ENCODE assay signal across 8 cellular contexts in the genomic region with DNA sequence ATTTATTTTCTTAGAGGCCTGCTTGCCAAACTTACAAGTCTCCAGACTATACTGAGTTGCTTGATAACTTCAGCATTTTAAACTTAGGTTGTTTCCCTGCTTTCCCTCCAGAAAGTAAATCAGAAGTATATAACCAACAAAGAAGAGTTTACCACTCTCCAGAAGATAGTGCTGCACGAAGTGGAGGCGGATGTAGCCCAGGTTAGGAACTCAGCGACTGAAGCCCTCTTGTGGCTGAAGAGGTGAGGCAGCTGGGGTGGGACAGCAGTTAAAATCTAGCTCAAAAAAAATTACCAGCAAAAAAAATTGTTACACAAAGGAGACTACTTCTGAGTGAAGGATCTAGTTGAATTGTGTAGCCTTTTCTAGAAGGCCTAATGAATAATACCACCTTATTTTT. TPM values are rescaled to one million over a fixed set of nuclear protein-coding genes. Genes with fewer than 3 reads are reported as not detected.
DNase-seq lines count a peak whose midpoint lies in the region; ATAC-seq and TF ChIP-seq lines count a peak whose summit lies in the region.
"Not testable (repeated sequence)": the region's sequence is repeated elsewhere in the genome, so short reads cannot be mapped to it uniquely, and the experiment has no call there.

No MANE protein-coding gene starts in this region.

- CTCF ChIA-PET in BJ (lab: Yijun Ruan, JAX), result interaction anchor here (0.6 to 3.2 kb wide), 38 partner anchors 9 to 314 kb away, joined by 3 to 29 read pairs (median 5); a partner anchor contains a TSS
- CTCF ChIA-PET in activated CD4-positive, alpha-beta memory T cell treated with anti-CD3 and anti-CD28 coated beads for 36 hours (lab: Charles Lee), result interaction anchor here (0.6 to 4.0 kb wide), 29 partner anchors 9 to 1138 kb away, joined by 3 to 17 read pairs (median 4); a partner anchor contains a TSS

- ATAC-seq in GM19043 (IDR thresholded peaks at IDR 0.05; ENCODE audit: low read depth, unreplicated experiment), result peak; percentile 65
- peak; percentile 87 for ATAC-seq in HG03432 (IDR thresholded peaks at IDR 0.05; ENCODE audit: unreplicated experiment)

- H3K4me1 ChIP-seq in colonic mucosa, result not testable (repeated sequence)

- H3K4me1 Mint-ChIP-seq in activated CD4-positive, alpha-beta memory T cell treated with anti-CD3 and anti-CD28 coated beads for 36 hours (ENCODE audit: low read depth), result not testable (repeated sequence)

- H3K36me3 Mint-ChIP-seq in activated CD4-positive, alpha-beta memory T cell treated with anti-CD3 and anti-CD28 coated beads for 36 hours, result not testable (repeated sequence)

- peak; percentile 65 for TF ChIP-seq CTCF in BJ (IDR thresholded peaks at IDR 0.05; ENCODE audit: insufficient read depth, low read depth, low read length)
- TF ChIP-seq CTCF in colonic mucosa (IDR thresholded peaks at IDR 0.05), result peak; percentile 52

- H3K9me3 ChIP-seq in colonic mucosa, result not testable (repeated sequence)

- not testable (repeated sequence) for H3K27ac Mint-ChIP-seq in activated CD4-positive, alpha-beta memory T cell treated with anti-CD3 and anti-CD28 coated beads for 36 hours

- not testable (repeated sequence) for DNase-seq in BJ (ENCODE audit: low read depth)
- DNase-seq in NOMO-1 treated with dmso at 0.1 percent for 144 hours (lab: John Stamatoyannopoulos, UW; ENCODE audit: unreplicated experiment) (peak; percentile 1), colonic mucosa (peak; percentile 40), kidney glomerular epithelial cell (lab: John Stamatoyannopoulos, UW) (peak; percentile 3)
- DNase-seq in activated CD4-positive, alpha-beta memory T cell treated with anti-CD3 and anti-CD28 coated beads for 36 hours, result peak; percentile 43
- peak; percentile 49 for DNase-seq in stimulated activated CD4-positive, alpha-beta T cell treated with anti-CD3 and anti-CD28 coated beads, Interleukin-15, amount 100 ng/mL, for 24 hours

- H3K36me3 ChIP-seq in BJ (ENCODE audit: control insufficient read depth, insufficient read depth, low read length); colonic mucosa: not testable (repeated sequence)

- H3K9me3 Mint-ChIP-seq in activated CD4-positive, alpha-beta memory T cell treated with anti-CD3 and anti-CD28 coated beads for 36 hours, result not testable (repeated sequence)

- not testable (repeated sequence) for H3K4me3 Mint-ChIP-seq in activated CD4-positive, alpha-beta memory T cell treated with anti-CD3 and anti-CD28 coated beads for 36 hours

- H3K4me3 ChIP-seq in BJ (ENCODE audit: low read depth, low read length); colonic mucosa: not testable (repeated sequence)

- not testable (repeated sequence) for H3K27me3 Mint-ChIP-seq in activated CD4-positive, alpha-beta memory T cell treated with anti-CD3 and anti-CD28 coated beads for 36 hours

- POLR2A ChIA-PET in BJ (lab: Charles Lee), result not testable (repeated sequence)
- POLR2A ChIA-PET in activated CD4-positive, alpha-beta memory T cell treated with anti-CD3 and anti-CD28 coated beads for 36 hours (lab: Charles Lee), result interaction anchor here (0.7 to 0.8 kb wide), 2 partner anchors 33 to 311 kb away, joined by 3 to 5 read pairs; no protein-coding TSS in a partner anchor

- H3K27me3 ChIP-seq in BJ (ENCODE audit: control insufficient read depth, insufficient read depth, low read length); colonic mucosa: not testable (repeated sequence)

- intact Hi-C loops in activated CD4-positive, alpha-beta memory T cell treated with anti-CD3 and anti-CD28 coated beads for 36 hours (cut with micrococcal nuclease), result loop anchor here (1.0 to 10.0 kb wide), 4 partner anchors 32 to 1137 kb away; no protein-coding TSS in a partner anchor
- intact Hi-C loops in colonic mucosa (cut with DNase I), result loop anchor here (10.0 kb wide), 1 partner anchor 427 kb away; no protein-coding TSS in a partner anchor

- not testable (repeated sequence) for H3K9ac ChIP-seq in colonic mucosa (ENCODE audit: low read depth in 2 of 2, low read length in 2 of 2)

- not testable (repeated sequence) for H3K27ac ChIP-seq in colonic mucosa

RNA-seq across cellular contexts. Expression of a gene that starts 33.6 kb away (rescaled TPM):
- 4.2 and 6.8 TPM in 2 replicates for polyA plus RNA-seq in BJ (2011; rRNA removed)
- 6.1 and 6.9 TPM in 2 replicates for polyA minus RNA-seq in BJ (2011; rRNA and poly(A)+ RNA removed)
- 10 to 100 TPM in 1 of 2 experiments, 1 to 10 TPM in 1; 9.4 to 10.1 TPM for total RNA-seq in activated CD4-positive, alpha-beta memory T cell treated with anti-CD3 and anti-CD28 coated beads for 36 hours
- 10 to 100 TPM; 11.7 to 14.9 TPM for total RNA-seq in colonic mucosa

RNA-seq across cellular contexts. Expression of a gene that starts 35.3 kb away (rescaled TPM):
- 14.9 and 27.1 TPM in 2 replicates for polyA plus RNA-seq in BJ (2011; rRNA removed)
- polyA minus RNA-seq in BJ (2011; rRNA and poly(A)+ RNA removed), result 6.3 and 6.6 TPM in 2 replicates
- total RNA-seq in activated CD4-positive, alpha-beta memory T cell treated with anti-CD3 and anti-CD28 coated beads for 36 hours, result 1 to 10 TPM; 6.3 to 7.9 TPM
- total RNA-seq in colonic mucosa, result 1 to 10 TPM; 7.6 to 9.8 TPM
